9 cellular contexts compared by ENCODE assay signal in the genomic region with DNA sequence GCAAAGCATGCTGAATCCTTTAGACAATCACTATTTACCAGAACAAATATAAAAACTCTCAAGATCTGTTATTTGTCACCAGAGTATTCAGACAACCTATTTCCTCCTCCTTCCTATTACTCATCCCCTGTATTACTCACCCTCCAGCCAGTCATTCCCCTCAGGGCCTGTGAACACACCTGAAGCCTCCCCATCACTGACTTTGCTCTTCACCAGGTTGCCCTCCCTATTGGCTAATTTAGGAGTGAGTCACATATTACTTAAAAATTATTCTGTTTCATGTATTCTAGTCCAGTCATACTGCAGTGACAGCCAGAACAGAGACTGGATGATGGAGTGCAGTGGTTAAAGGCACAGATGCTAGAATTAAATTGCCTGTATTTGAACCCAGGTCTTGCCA. TPM values are rescaled to one million over a fixed set of nuclear protein-coding genes. Genes with fewer than 3 reads are reported as not detected.
DNase-seq lines count a peak whose midpoint lies in the region; FAIRE-seq and TF ChIP-seq lines count a peak whose summit lies in the region.
"Had no signal": no experiment of that assay in that cellular context is flagged by ENCODE, and none has a peak within 500 bp of the region (broad histone marks: within the 10 kb centered on the region; RNA-seq: fewer than 3 reads in every experiment).

No MANE protein-coding gene starts in this region.

- H3K4me3 ChIP-seq in effector memory CD4-positive, alpha-beta T cell (ENCODE audit: insufficient read depth, low read depth, low read length, poor library complexity, severe bottlenecking), result no peak overlapping the region
- H3K4me3 ChIP-seq in right atrium auricular region, result no peak overlapping the region
- H3K4me3 ChIP-seq: heart right ventricle had no signal

- peak; percentile 41 for DNase-seq in HTR-8/SVneo (ENCODE audit: insufficient read length, low spot score)
- peak; percentile 49 for DNase-seq in activated CD4-positive, CD25-positive, alpha-beta regulatory T cell treated with anti-CD3 and anti-CD28 coated beads, Interleukin-2, amount 50 U/mL, for 72 hours
- peak; percentile 43 to 63 (median 51) for DNase-seq in effector memory CD4-positive, alpha-beta T cell
- DNase-seq in stimulated activated CD4-positive, alpha-beta T cell treated with anti-CD3 and anti-CD28 coated beads, Interleukin-4, amount 100 ng/mL, for 4 hours, result peak; percentile 44 to 81
- DNase-seq in middle frontal gyrus (ENCODE audit: extremely low spot score, low spot score), result no peak
- DNase-seq in right atrium auricular region (ENCODE audit: low spot score), result no peak
- no peak for DNase-seq in NCI-H748 (lab: John Stamatoyannopoulos, UW; ENCODE audit: unreplicated experiment)
- DNase-seq in cerebellar nuclear complex (lab: John Stamatoyannopoulos, UW), result no peak
- DNase-seq: heart right ventricle had no signal

- TF ChIP-seq CTCF in right atrium auricular region (IDR thresholded peaks at IDR 0.05), result no peak

- H3K27me3 ChIP-seq in effector memory CD4-positive, alpha-beta T cell (replicated peaks; ENCODE audit: control insufficient read depth, insufficient read depth, low read length, poor library complexity, severe bottlenecking), result no peaks in the 10 kb centered on the region
- no peaks in the 10 kb centered on the region for H3K27me3 ChIP-seq in right atrium auricular region
- H3K27me3 ChIP-seq: heart right ventricle had no signal

- peaks cover 23% of the 10 kb centered on the region for H3K4me1 ChIP-seq in effector memory CD4-positive, alpha-beta T cell (ENCODE audit: control insufficient read depth, insufficient read depth, low read length, poor library complexity, severe bottlenecking)
- H3K4me1 ChIP-seq in right atrium auricular region, result peaks cover 0 to 7% of the 10 kb centered on the region in 2 donors

- H3K9me3 ChIP-seq in effector memory CD4-positive, alpha-beta T cell (ENCODE audit: control insufficient read depth, low read length), result no peaks in the 10 kb centered on the region
- no peaks in the 10 kb centered on the region for H3K9me3 ChIP-seq in right atrium auricular region
- H3K9me3 ChIP-seq: heart right ventricle had no signal

- no peaks in the 10 kb centered on the region for H3K36me3 ChIP-seq in effector memory CD4-positive, alpha-beta T cell (ENCODE audit: control insufficient read depth, insufficient read depth, low read length)
- H3K36me3 ChIP-seq in right atrium auricular region, result no peaks in the 10 kb centered on the region
- H3K36me3 ChIP-seq: heart right ventricle had no signal

- peak overlapping the region; percentile 77 for H3K27ac ChIP-seq in effector memory CD4-positive, alpha-beta T cell (ENCODE audit: insufficient read depth, low read length, poor library complexity, severe bottlenecking)
- no peak overlapping the region for H3K27ac ChIP-seq in right atrium auricular region

- no peak for FAIRE-seq in HTR-8/SVneo (lab: Jason Lieb, UNC)

RNA-seq across cellular contexts. Expression of a gene that starts 3.7 kb away (rescaled TPM):
- total RNA-seq in right atrium auricular region, result 10 to 100 TPM; 12.8 to 16.7 TPM

RNA-seq across cellular contexts. Expression of a gene that starts 59.9 kb away (rescaled TPM):
- total RNA-seq in right atrium auricular region, result 1 to 10 TPM in 1 of 2 donors, not detected in 1; 2.9 TPM
- total RNA-seq: heart right ventricle had no signal

Comparison
In these comparisons a context has a peak if more than half of its experiments do, and no peak if none do; other contexts are left out.
1. DNase-seq: peak in HTR-8/SVneo (single experiment), activated CD4-positive, CD25-positive, alpha-beta regulatory T cell treated with anti-CD3 and anti-CD28 coated beads, Interleukin-2, amount 50 U/mL, for 72 hours (single experiment), effector memory CD4-positive, alpha-beta T cell (3 of 3) and stimulated activated CD4-positive, alpha-beta T cell treated with anti-CD3 and anti-CD28 coated beads, Interleukin-4, amount 100 ng/mL, for 4 hours (2 of 2); none in middle frontal gyrus (single experiment), right atrium auricular region (single experiment), NCI-H748 (single experiment) and cerebellar nuclear complex (0 of 2).